18 cellular contexts compared by ENCODE assay signal in genomic region chr3:96657710-96658109, GRCh38.
"Had no signal": no experiment of that assay in that cellular context is flagged by ENCODE, and none has a peak within 500 bp of the region (broad histone marks: within the 10 kb centered on the region; RNA-seq: fewer than 3 reads in every experiment).

No MANE protein-coding gene starts in this region.

- H3K9me3 ChIP-seq: ascending aorta, colonic mucosa, thoracic aorta had no signal

- H3K27me3 ChIP-seq: ascending aorta, colonic mucosa, left lung, upper lobe of left lung had no signal

- ATAC-seq: activated CD8-positive, alpha-beta T cell treated with anti-CD3 and anti-CD28 coated beads, Interleukin-2, amount 10 ng/mL, durations not matched to agents 7 days and 5 days; activated naive CD8-positive, alpha-beta T cell treated with anti-CD3 and anti-CD28 coated beads, Interleukin-2, amount 50 U/mL, for 24 hours; left lung; natural killer cell treated with Interleukin-12 subunit alpha and Interleukin-12 subunit beta and Interleukin-15 and Interleukin-18, amount 100 ng/mL, for 72 hours; sciatic nerve; stimulated activated memory B cell treated with anti-CD40 and anti-IgM and Interleukin-4, amounts not matched to agents 10 μg/mL and 1 μg/mL and 100 μg/mL, for 72 hours had no signal

- H3K27ac ChIP-seq: ascending aorta, colonic mucosa, left lung, thoracic aorta, upper lobe of left lung had no signal

- DNase-seq: activated CD4-positive, alpha-beta T cell treated with anti-CD3 and anti-CD28 coated beads, Interleukin-2, amount 10 ng/mL, durations not matched to agents 24 days and 14 days; activated CD8-positive, alpha-beta T cell treated with anti-CD3 and anti-CD28 coated beads, Interleukin-2, amount 10 ng/mL, durations not matched to agents 7 days and 5 days; activated naive CD4-positive, alpha-beta T cell treated with anti-CD3 and anti-CD28 coated beads, Interleukin-2, amount 10 ng/mL, durations not matched to agents 7 days and 5 days; activated naive CD8-positive, alpha-beta T cell treated with anti-CD3 and anti-CD28 coated beads, Interleukin-2, amount 50 U/mL, for 24 hours; activated T-cell treated with anti-CD3 and anti-CD28 coated beads, Interleukin-2, amount 50 U/mL, for 24 hours; colonic mucosa; foreskin melanocyte; glutamatergic neuron; hippocampal formation; left lung; stimulated activated CD4-positive, alpha-beta T cell treated with anti-CD3 and anti-CD28 coated beads, Interleukin-4, amount 100 ng/mL, for 4 hours; T-helper 9 cell had no signal

- H3K36me3 ChIP-seq: ascending aorta, colonic mucosa, left lung, thoracic aorta, upper lobe of left lung had no signal

- H3K4me3 ChIP-seq: ascending aorta, colonic mucosa, left lung, thoracic aorta, upper lobe of left lung had no signal

- H3K4me1 ChIP-seq: ascending aorta, colonic mucosa, left lung, upper lobe of left lung had no signal
